Comparison of ENCODE assay signal across 23 cellular contexts in genomic region chr2:187918996-187919821, GRCh38.
A peak's percentile ranks its signal among the peaks of the same experiment; 100 is the strongest.
DNase-seq lines count a peak whose midpoint lies in the region; ATAC-seq, FAIRE-seq and TF ChIP-seq lines count a peak whose summit lies in the region.
"Had no signal": no experiment of that assay in that cellular context is flagged by ENCODE, and none has a peak within 500 bp of the region (broad histone marks: within the 10 kb centered on the region; RNA-seq: fewer than 3 reads in every experiment).

No MANE protein-coding gene starts in this region.

- intact Hi-C loops in pancreas (cut with DNase I): no loop called here
- intact Hi-C loops in activated T-helper 1 cell treated with anti-CD3 and anti-CD28 coated beads, Interleukin-12 subunit alpha, Interleukin-12 subunit beta, Interleukin-2, Interleukin-4 antibody, amounts not matched to agents 30 ng/mL and 10 ng/mL and 1 ng/mL, durations not matched to agents 14 hours and 24 hours and 36 hours (cut with micrococcal nuclease): no loop called here
- intact Hi-C loops in natural killer cell (cut with micrococcal nuclease): no loop called here

- no peaks in the 10 kb centered on the region for H3K27me3 ChIP-seq in pancreas
- H3K27me3 ChIP-seq: Peyer's patch had no signal

- no peaks in the 10 kb centered on the region for H3K4me1 Mint-ChIP-seq in activated T-helper 1 cell treated with anti-CD3 and anti-CD28 coated beads, Interleukin-12 subunit alpha, Interleukin-12 subunit beta, Interleukin-2, Interleukin-4 antibody, amounts not matched to agents 30 ng/mL and 10 ng/mL and 1 ng/mL, durations not matched to agents 14 hours and 24 hours and 36 hours (ENCODE audit: low read depth)
- no peaks in the 10 kb centered on the region for H3K4me1 Mint-ChIP-seq in natural killer cell
- no peaks in the 10 kb centered on the region for H3K4me1 Mint-ChIP-seq in stimulated activated memory B cell treated with anti-CD40 and anti-IgM and Interleukin-4, amounts not matched to agents 10 μg/mL and 1 μg/mL and 100 μg/mL, for 72 hours
- H3K4me1 Mint-ChIP-seq: CD14-positive monocyte had no signal

- ATAC-seq in pancreas (peak; percentile 46 to 82 (median 66)), natural killer cell (no peak)
- no peak for ATAC-seq in stimulated activated memory B cell treated with anti-CD40 and anti-IgM and Interleukin-4, amounts not matched to agents 10 μg/mL and 1 μg/mL and 100 μg/mL, for 72 hours
- ATAC-seq: Right ventricle myocardium inferior had no signal

- H3K9me3 ChIP-seq in pancreas: no peaks in the 10 kb centered on the region
- H3K9me3 ChIP-seq: Peyer's patch had no signal

- no peak overlapping the region for H3K4me3 Mint-ChIP-seq in activated T-helper 1 cell treated with anti-CD3 and anti-CD28 coated beads, Interleukin-12 subunit alpha, Interleukin-12 subunit beta, Interleukin-2, Interleukin-4 antibody, amounts not matched to agents 30 ng/mL and 10 ng/mL and 1 ng/mL, durations not matched to agents 14 hours and 24 hours and 36 hours
- H3K4me3 Mint-ChIP-seq in natural killer cell: no peak overlapping the region
- no peak overlapping the region for H3K4me3 Mint-ChIP-seq in stimulated activated memory B cell treated with anti-CD40 and anti-IgM and Interleukin-4, amounts not matched to agents 10 μg/mL and 1 μg/mL and 100 μg/mL, for 72 hours
- H3K4me3 Mint-ChIP-seq: CD14-positive monocyte had no signal

- FAIRE-seq in islet of Langerhans (lab: Jason Lieb, UNC): peak; percentile 24
- FAIRE-seq in pancreas (lab: Jason Lieb, UNC): no peak
- FAIRE-seq: D721Med, H54 had no signal

- no peaks in the 10 kb centered on the region for H3K9me3 Mint-ChIP-seq in activated T-helper 1 cell treated with anti-CD3 and anti-CD28 coated beads, Interleukin-12 subunit alpha, Interleukin-12 subunit beta, Interleukin-2, Interleukin-4 antibody, amounts not matched to agents 30 ng/mL and 10 ng/mL and 1 ng/mL, durations not matched to agents 14 hours and 24 hours and 36 hours
- H3K9me3 Mint-ChIP-seq in natural killer cell: peaks cover 2 to 3% of the 10 kb centered on the region in 2 donors
- no peaks in the 10 kb centered on the region for H3K9me3 Mint-ChIP-seq in stimulated activated memory B cell treated with anti-CD40 and anti-IgM and Interleukin-4, amounts not matched to agents 10 μg/mL and 1 μg/mL and 100 μg/mL, for 72 hours

- H3K27ac Mint-ChIP-seq in activated T-helper 1 cell treated with anti-CD3 and anti-CD28 coated beads, Interleukin-12 subunit alpha, Interleukin-12 subunit beta, Interleukin-2, Interleukin-4 antibody, amounts not matched to agents 30 ng/mL and 10 ng/mL and 1 ng/mL, durations not matched to agents 14 hours and 24 hours and 36 hours: no peak overlapping the region
- no peak overlapping the region for H3K27ac Mint-ChIP-seq in natural killer cell
- H3K27ac Mint-ChIP-seq in stimulated activated memory B cell treated with anti-CD40 and anti-IgM and Interleukin-4, amounts not matched to agents 10 μg/mL and 1 μg/mL and 100 μg/mL, for 72 hours: no peak overlapping the region
- H3K27ac Mint-ChIP-seq: CD14-positive monocyte had no signal

- H3K4me1 ChIP-seq in pancreas: peaks cover 0 to 10% (median 6%) of the 10 kb centered on the region in 3 donors

- H3K27ac ChIP-seq in pancreas: no peak overlapping the region
- H3K27ac ChIP-seq: HL-60, KMS-11, Peyer's patch had no signal

- no peak overlapping the region for H3K4me3 ChIP-seq in LNCaP clone FGC (ENCODE audit: low read depth, low read length)
- no peak overlapping the region for H3K4me3 ChIP-seq in pancreas
- H3K4me3 ChIP-seq: Peyer's patch had no signal

- WGBS in pancreas, 2 donors: 38 to 42% methylated on average over 4 of the region's 4 CpGs

- TF ChIP-seq CTCF in LNCaP clone FGC (IDR thresholded peaks at IDR 0.05; ENCODE audit: control insufficient read depth, extremely low read depth, insufficient read depth): no peak
- no peak for TF ChIP-seq CTCF in pancreas (IDR thresholded peaks at IDR 0.05)
- no peak for TF ChIP-seq CTCF in natural killer cell (IDR thresholded peaks at IDR 0.05)

- no peaks in the 10 kb centered on the region for H3K36me3 ChIP-seq in pancreas
- H3K36me3 ChIP-seq: Peyer's patch had no signal

- DNase-seq in DMS53 (lab: John Stamatoyannopoulos, UW): peak; percentile 62
- peak; percentile 10 for DNase-seq in LNCaP clone FGC (ENCODE audit: low read depth)
- no peak for DNase-seq in pancreas
- DNase-seq in activated T-helper 1 cell treated with anti-CD3 and anti-CD28 coated beads, Interleukin-12 subunit alpha, Interleukin-12 subunit beta, Interleukin-2, Interleukin-4 antibody, amounts not matched to agents 30 ng/mL and 10 ng/mL and 1 ng/mL, durations not matched to agents 14 hours and 24 hours and 36 hours (ENCODE audit: low spot score): no peak
- DNase-seq in natural killer cell: no peak
- DNase-seq in OCI-M2 (lab: John Stamatoyannopoulos, UW; ENCODE audit: unreplicated experiment): no peak
- DNase-seq: DMS79 treated with DMSO at 0.1 percent for 48 hours, IMR-90, NCI-H1105, NCI-H146, NCI-H2029, NCI-H226, NCI-H510A treated with DMSO at 0.1 percent for 48 hours, NCI-H82, Peyer's patch had no signal

- H3K27me3 Mint-ChIP-seq in activated T-helper 1 cell treated with anti-CD3 and anti-CD28 coated beads, Interleukin-12 subunit alpha, Interleukin-12 subunit beta, Interleukin-2, Interleukin-4 antibody, amounts not matched to agents 30 ng/mL and 10 ng/mL and 1 ng/mL, durations not matched to agents 14 hours and 24 hours and 36 hours (ENCODE audit: insufficient read depth): no peaks in the 10 kb centered on the region
- no peaks in the 10 kb centered on the region for H3K27me3 Mint-ChIP-seq in natural killer cell (ENCODE audit: low read depth in 2 of 2)
- no peaks in the 10 kb centered on the region for H3K27me3 Mint-ChIP-seq in stimulated activated memory B cell treated with anti-CD40 and anti-IgM and Interleukin-4, amounts not matched to agents 10 μg/mL and 1 μg/mL and 100 μg/mL, for 72 hours

- no peaks in the 10 kb centered on the region for H3K36me3 Mint-ChIP-seq in activated T-helper 1 cell treated with anti-CD3 and anti-CD28 coated beads, Interleukin-12 subunit alpha, Interleukin-12 subunit beta, Interleukin-2, Interleukin-4 antibody, amounts not matched to agents 30 ng/mL and 10 ng/mL and 1 ng/mL, durations not matched to agents 14 hours and 24 hours and 36 hours (ENCODE audit: low read depth)
- no peaks in the 10 kb centered on the region for H3K36me3 Mint-ChIP-seq in natural killer cell
- no peaks in the 10 kb centered on the region for H3K36me3 Mint-ChIP-seq in stimulated activated memory B cell treated with anti-CD40 and anti-IgM and Interleukin-4, amounts not matched to agents 10 μg/mL and 1 μg/mL and 100 μg/mL, for 72 hours
- H3K36me3 Mint-ChIP-seq: CD14-positive monocyte had no signal

Comparison
In these comparisons a context has a peak if more than half of its experiments do, and no peak if none do; other contexts are left out.
1. DNase-seq: peak in DMS53 (single experiment) and LNCaP clone FGC (single experiment); none in pancreas (0 of 6), activated T-helper 1 cell treated with anti-CD3 and anti-CD28 coated beads, Interleukin-12 subunit alpha, Interleukin-12 subunit beta, Interleukin-2, Interleukin-4 antibody, amounts not matched to agents 30 ng/mL and 10 ng/mL and 1 ng/mL, durations not matched to agents 14 hours and 24 hours and 36 hours (single experiment), natural killer cell (single experiment) and OCI-M2 (single experiment).
2. ATAC-seq: peak in pancreas (4 of 4); none in natural killer cell (0 of 3) and stimulated activated memory B cell treated with anti-CD40 and anti-IgM and Interleukin-4, amounts not matched to agents 10 μg/mL and 1 μg/mL and 100 μg/mL, for 72 hours (single experiment).